In the genomic region with DNA sequence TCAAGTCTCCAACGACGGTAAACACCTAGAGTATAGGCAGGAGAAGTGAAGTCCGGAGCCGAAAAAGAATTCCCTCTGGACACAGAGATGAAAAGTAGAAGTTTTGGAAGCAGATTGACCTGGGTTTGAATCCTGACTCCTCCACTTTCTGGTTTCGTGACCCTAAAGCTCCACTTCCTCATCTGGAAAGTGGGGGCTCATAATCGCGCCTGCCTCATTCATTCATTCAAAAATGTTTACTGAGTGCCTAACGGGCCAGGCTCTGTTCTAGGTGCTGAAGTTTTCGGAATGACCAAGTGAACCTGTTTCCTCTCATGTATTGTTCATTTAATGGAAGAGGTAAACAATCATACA, we compare ENCODE assay signal across 8 cellular contexts. TPM values are rescaled to one million over a fixed set of nuclear protein-coding genes. Genes with fewer than 3 reads are reported as not detected.
A peak's percentile ranks its signal among the peaks of the same experiment; 100 is the strongest.
DNase-seq lines count a peak whose midpoint lies in the region; ATAC-seq and TF ChIP-seq lines count a peak whose summit lies in the region.

No MANE protein-coding gene starts in this region.

- H3K9me3 ChIP-seq in PC-3 (ENCODE audit: low read length) (no peaks in the 10 kb centered on the region), colonic mucosa (no peaks in the 10 kb centered on the region)

- H3F3A ChIP-seq in PC-3 (ENCODE audit: low read length, unreplicated experiment), result peaks cover 4% of the 10 kb centered on the region

- H3K27ac ChIP-seq in PC-3 (ENCODE audit: low read length) (no peak overlapping the region), colonic mucosa (no peak overlapping the region)

- CTCF ChIA-PET in PC-3 (lab: Charles Lee), result interaction anchor here (1.3 kb wide), 1 partner anchor 88 kb away, joined by 3 read pairs; no protein-coding TSS in a partner anchor

- H3K9me2 ChIP-seq in PC-3 (replicated peaks; ENCODE audit: low read length), result no peaks in the 10 kb centered on the region

- H3K36me3 Mint-ChIP-seq in chondrocyte (ENCODE audit: low read depth), result no peaks in the 10 kb centered on the region
- no peaks in the 10 kb centered on the region for H3K36me3 Mint-ChIP-seq in osteocyte (ENCODE audit: unreplicated experiment)

- no peaks in the 10 kb centered on the region for H3K79me2 ChIP-seq in PC-3 (ENCODE audit: low read length)

- intact Hi-C loops in PC-3 (cut with micrococcal nuclease) (loop anchor here (10.0 kb wide), 2 partner anchors 62 to 152 kb away; a partner anchor contains a TSS), colonic mucosa (cut with DNase I) (loop anchor here (10.0 kb wide), 1 partner anchor 122 kb away; no protein-coding TSS in a partner anchor)

- no peak for ATAC-seq in PC-3

- POLR2A ChIA-PET in PC-3 (lab: Charles Lee; ENCODE audit: unreplicated experiment), result interaction anchor here (0.6 kb wide), 1 partner anchor 21 kb away, joined by 4 read pairs; no protein-coding TSS in a partner anchor

- TF ChIP-seq CTCF in GM12875 (IDR thresholded peaks at IDR 0.05; ENCODE audit: borderline replicate concordance, insufficient read depth, low read depth, low read length), result no peak
- TF ChIP-seq CTCF in PC-3 (conservative IDR thresholded peaks at IDR 0.05; ENCODE audit: low read depth, low read length), result no peak
- no peak for TF ChIP-seq CTCF in chondrocyte (IDR thresholded peaks at IDR 0.05)
- TF ChIP-seq CTCF in osteocyte (IDR thresholded peaks at IDR 0.05), result no peak
- TF ChIP-seq CTCF in colonic mucosa (IDR thresholded peaks at IDR 0.05), result no peak

- DNase-seq in PC-3 (no peak), chondrocyte (ENCODE audit: low spot score) (no peak), osteocyte (ENCODE audit: extremely low spot score, unreplicated experiment) (no peak), colonic mucosa (no peak), Kasumi-1 (lab: John Stamatoyannopoulos, UW) (no peak)
- no peak for DNase-seq in stimulated activated CD4-positive, alpha-beta T cell treated with anti-CD3 and anti-CD28 coated beads, Interleukin-4, amount 100 ng/mL, for 1 hour
- no peak for DNase-seq in activated CD4-positive, CD25-positive, alpha-beta regulatory T cell treated with anti-CD3 and anti-CD28 coated beads, Interleukin-2, amount 50 U/mL, for 72 hours

- H3K27ac Mint-ChIP-seq in chondrocyte (ENCODE audit: unreplicated experiment) (peak overlapping the region; percentile 49), osteocyte (ENCODE audit: unreplicated experiment) (peak overlapping the region; percentile 83)

- no peaks in the 10 kb centered on the region for H3K9me3 Mint-ChIP-seq in chondrocyte (ENCODE audit: low read depth)
- H3K9me3 Mint-ChIP-seq in osteocyte (ENCODE audit: unreplicated experiment), result no peaks in the 10 kb centered on the region

- peak overlapping the region; percentile 84 for H2AFZ ChIP-seq in PC-3 (ENCODE audit: low read length)

- H3K4me1 Mint-ChIP-seq in chondrocyte (ENCODE audit: low read depth) (peaks cover 26% of the 10 kb centered on the region), osteocyte (ENCODE audit: unreplicated experiment) (peaks cover 21% of the 10 kb centered on the region)

- peaks cover 13% of the 10 kb centered on the region for H3K4me1 ChIP-seq in PC-3 (ENCODE audit: insufficient read depth, low read length)
- H3K4me1 ChIP-seq in colonic mucosa, result peaks cover 7% of the 10 kb centered on the region

- H4K20me1 ChIP-seq in PC-3 (ENCODE audit: low read length), result no peaks in the 10 kb centered on the region

- H3K27me3 ChIP-seq in PC-3 (ENCODE audit: low read length) (no peaks in the 10 kb centered on the region), colonic mucosa (peaks cover 18% of the 10 kb centered on the region)

- H3K27me3 Mint-ChIP-seq in chondrocyte (ENCODE audit: low read depth) (no peaks in the 10 kb centered on the region), osteocyte (ENCODE audit: unreplicated experiment) (no peaks in the 10 kb centered on the region)

- no peaks in the 10 kb centered on the region for H3K36me3 ChIP-seq in PC-3 (ENCODE audit: low read depth, low read length)
- no peaks in the 10 kb centered on the region for H3K36me3 ChIP-seq in colonic mucosa

- H3K4me3 ChIP-seq in GM12875 (ENCODE audit: low read depth, low read length), result peak overlapping the region; percentile 3
- H3K4me3 ChIP-seq in PC-3 (ENCODE audit: low read length), result peak overlapping the region; percentile 63
- H3K4me3 ChIP-seq in colonic mucosa, result no peak overlapping the region

- H3K4me3 Mint-ChIP-seq in chondrocyte (ENCODE audit: unreplicated experiment) (peak overlapping the region; percentile 79), osteocyte (ENCODE audit: unreplicated experiment) (peak overlapping the region; percentile 73)

- H3K4me2 ChIP-seq in PC-3 (ENCODE audit: low read length), result peak overlapping the region; percentile 81

- no TSS peak for BruUV-seq in PC-3 (replicated peaks; lab: Mats Ljungman, UMichigan)

- H3K9ac ChIP-seq in PC-3 (ENCODE audit: low read length), result no peak overlapping the region
- H3K9ac ChIP-seq in colonic mucosa (ENCODE audit: low read depth in 2 of 2, low read length in 2 of 2), result no peak overlapping the region

RNA-seq across cellular contexts. Expression of a gene that starts 7.1 kb away (rescaled TPM):
- total RNA-seq in PC-3 (2014; rRNA removed), result 28.9 and 37.8 TPM in 2 replicates
- 20.5 to 28.3 TPM (median 22.4 TPM) in 3 replicates for total RNA-seq in chondrocyte
- 27.1 and 28.6 TPM in 2 replicates for total RNA-seq in osteocyte
- total RNA-seq in colonic mucosa, result 100 to 1,000 TPM in 1 of 2 donors, 10 to 100 TPM in 1; 96.2 to 106 TPM

RNA-seq across cellular contexts. Expression of a gene that starts 21.7 kb away (rescaled TPM):
- 1.9 and 4.8 TPM in 2 replicates for total RNA-seq in PC-3 (2014; rRNA removed)
- total RNA-seq in chondrocyte, result 0.41 to 2.4 TPM (median 1.3 TPM) in 3 replicates
- total RNA-seq in osteocyte, result 0.81 and 1.3 TPM in 2 replicates
- total RNA-seq in colonic mucosa, result 1 to 10 TPM; 8.3 to 9.5 TPM

RNA-seq across cellular contexts. Expression of a gene that starts 44.3 kb away (rescaled TPM):
- total RNA-seq in PC-3 (2014; rRNA removed) (3.1 and 3.7 TPM in 2 replicates), chondrocyte (not detected in 3 replicates), osteocyte (not detected in 2 replicates), colonic mucosa (1 to 10 TPM in 1 of 2 donors, under 1 TPM in 1; 0.52 to 2.0 TPM)

RNA-seq across cellular contexts. Expression of a gene that starts 45.4 kb away (rescaled TPM):
- 554 and 631 TPM in 2 replicates for total RNA-seq in PC-3 (2014; rRNA removed)
- total RNA-seq in chondrocyte, result 310 to 361 TPM (median 314 TPM) in 3 replicates
- 366 and 397 TPM in 2 replicates for total RNA-seq in osteocyte
- 100 to 1,000 TPM; 269 to 484 TPM for total RNA-seq in colonic mucosa

RNA-seq across cellular contexts. Expression of a gene that starts 46.1 kb away (rescaled TPM):
- 9.8 and 13.4 TPM in 2 replicates for total RNA-seq in PC-3 (2014; rRNA removed)
- 11.9 to 13.7 TPM (median 13.4 TPM) in 3 replicates for total RNA-seq in chondrocyte
- 14.0 TPM in 2 replicates for total RNA-seq in osteocyte
- total RNA-seq in colonic mucosa, result 10 to 100 TPM; 10.7 to 11.2 TPM
